ENCODE assay signal across 8 cellular contexts in genomic region chr16:57863434-57864160, GRCh38.
DNase-seq lines count a peak whose midpoint lies in the region; ATAC-seq and TF ChIP-seq lines count a peak whose summit lies in the region.

No MANE protein-coding gene starts in this region.

- H3K4me1 Mint-ChIP-seq in CD4-positive, alpha-beta T cell (ENCODE audit: low read depth), result no peaks in the 10 kb centered on the region

- no peak overlapping the region for H3K27ac ChIP-seq in right cardiac atrium (ENCODE audit: low read length)
- no peak overlapping the region for H3K27ac ChIP-seq in CD4-positive, alpha-beta T cell (ENCODE audit: low read depth, low read length)

- ATAC-seq in right cardiac atrium, result peak; percentile 92 to 93
- no peak for ATAC-seq in CD4-positive, alpha-beta T cell (ENCODE audit: poor library complexity)

- DNase-seq in EH (ENCODE audit: low read depth), result peak; percentile 86
- peak; percentile 25 for DNase-seq in MV-4-11 (lab: John Stamatoyannopoulos, UW)
- peak; percentile 65 for DNase-seq in amniotic stem cell (lab: John Stamatoyannopoulos, UW)
- DNase-seq in right cardiac atrium, result peak; percentile 72 to 80 (median 75)
- DNase-seq in retina, result peak; percentile 67
- DNase-seq in CD4-positive, alpha-beta T cell, result no peak
- no peak for DNase-seq in stimulated activated CD4-positive, alpha-beta T cell treated with anti-CD3 and anti-CD28 coated beads, Interleukin-12 subunit alpha, Interleukin-12 subunit beta, amount 100 ng/mL, for 4 hours
- no peak for DNase-seq in mesenteric fat pad (ENCODE audit: low spot score)

- no peaks in the 10 kb centered on the region for H3K9me3 ChIP-seq in right cardiac atrium (ENCODE audit: control insufficient read depth, low read length)
- H3K9me3 ChIP-seq in CD4-positive, alpha-beta T cell (ENCODE audit: control insufficient read depth, low read length), result no peaks in the 10 kb centered on the region

- H3K9me3 Mint-ChIP-seq in CD4-positive, alpha-beta T cell, result no peaks in the 10 kb centered on the region

- no peaks in the 10 kb centered on the region for H3K36me3 Mint-ChIP-seq in CD4-positive, alpha-beta T cell (ENCODE audit: low read depth)

- intact Hi-C loops in right cardiac atrium (cut with DNase I), result loop anchor here (2.0 to 10.0 kb wide), 4 partner anchors 66 to 107 kb away; no protein-coding TSS in a partner anchor
- intact Hi-C loops in CD4-positive, alpha-beta T cell (cut with DNase I, micrococcal nuclease), result loop anchor here in 1 of 2 experiments (10.0 kb wide), 1 partner anchor 109 kb away; no protein-coding TSS in a partner anchor

- no peak overlapping the region for H3K27ac Mint-ChIP-seq in CD4-positive, alpha-beta T cell

- no peaks in the 10 kb centered on the region for H3K4me1 ChIP-seq in right cardiac atrium (ENCODE audit: control insufficient read depth, insufficient read depth, low read length)

- POLR2A ChIA-PET in CD4-positive, alpha-beta T cell (lab: Charles Lee), result interaction anchor here (0.7 kb wide), 1 partner anchor 52 kb away, joined by 3 read pairs; no protein-coding TSS in a partner anchor

- H3K4me3 Mint-ChIP-seq in CD4-positive, alpha-beta T cell, result no peak overlapping the region

- H3K27me3 ChIP-seq in right cardiac atrium (ENCODE audit: control insufficient read depth, insufficient read depth), result no peaks in the 10 kb centered on the region
- peaks cover 11% of the 10 kb centered on the region for H3K27me3 ChIP-seq in CD4-positive, alpha-beta T cell (ENCODE audit: control insufficient read depth, insufficient read depth, low read length)

- no peak for TF ChIP-seq CTCF in CD4-positive, alpha-beta T cell (IDR thresholded peaks at IDR 0.05)

- 2% methylated on average over 5 of the region's 5 CpGs for WGBS in right cardiac atrium

- H3K27me3 Mint-ChIP-seq in CD4-positive, alpha-beta T cell, result peaks cover 32% of the 10 kb centered on the region

- CTCF ChIA-PET in CD4-positive, alpha-beta T cell (lab: Charles Lee), result interaction anchor here (0.6 to 1.7 kb wide), 2 partner anchors 15 to 735 kb away, joined by 3 read pairs; no protein-coding TSS in a partner anchor

- no peak overlapping the region for H3K4me3 ChIP-seq in right cardiac atrium (ENCODE audit: low read length)

Comparison
In these comparisons a context has a peak if more than half of its experiments do, and no peak if none do; other contexts are left out.
1. DNase-seq: peak in EH (single experiment), MV-4-11 (single experiment), amniotic stem cell (single experiment), right cardiac atrium (3 of 3) and retina (single experiment); none in CD4-positive, alpha-beta T cell (0 of 10), stimulated activated CD4-positive, alpha-beta T cell treated with anti-CD3 and anti-CD28 coated beads, Interleukin-12 subunit alpha, Interleukin-12 subunit beta, amount 100 ng/mL, for 4 hours (single experiment) and mesenteric fat pad (single experiment).